28 cellular contexts compared by ENCODE assay signal in the genomic region with DNA sequence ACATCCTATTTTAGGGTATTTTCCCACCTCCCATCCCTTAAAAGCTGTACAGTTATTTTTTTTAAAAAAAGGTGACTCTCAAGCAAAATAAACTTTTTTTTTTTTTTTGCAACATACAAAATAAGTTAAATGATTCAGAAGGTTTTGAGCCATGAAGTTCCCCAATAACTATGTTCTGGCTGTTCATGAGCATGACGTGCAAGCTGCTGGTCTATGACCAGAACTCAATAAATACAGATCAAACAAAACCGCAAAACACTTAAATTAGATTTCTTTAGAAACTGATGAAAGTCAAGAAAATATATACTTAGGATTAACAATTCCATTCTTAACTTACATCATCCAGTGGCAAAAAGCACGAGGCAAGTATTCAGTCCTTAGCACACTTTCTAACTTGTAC.
"Had no signal": no experiment of that assay in that cellular context is flagged by ENCODE, and none has a peak within 500 bp of the region (broad histone marks: within the 10 kb centered on the region; RNA-seq: fewer than 3 reads in every experiment).

No MANE protein-coding gene starts in this region.

- H3K27me3 ChIP-seq: esophagus squamous epithelium, neural progenitor cell, ovary, spleen, stomach, thyroid gland, vagina had no signal

- H3K9ac ChIP-seq: neural progenitor cell had no signal

- ATAC-seq: effector memory CD8-positive, alpha-beta T cell; left lobe of liver; mucosa of descending colon; naive thymus-derived CD4-positive, alpha-beta T cell; psoas muscle; right cardiac atrium had no signal

- H3K4me1 ChIP-seq: neural progenitor cell, psoas muscle, stomach, vagina had no signal

- H3K4me3 ChIP-seq: esophagus squamous epithelium, lung, mucosa of descending colon, neural progenitor cell, ovary, psoas muscle, skin epidermis, spleen, stomach, thyroid gland, vagina had no signal

- FAIRE-seq: endometrium had no signal

- H3K36me3 Mint-ChIP-seq: neural progenitor cell had no signal

- H3K4me3 Mint-ChIP-seq: effector memory CD8-positive, alpha-beta T cell; mesothelial cell of epicardium; naive thymus-derived CD4-positive, alpha-beta T cell; nephron; neural progenitor cell had no signal

- H3K9me3 Mint-ChIP-seq: effector memory CD8-positive, alpha-beta T cell; mesothelial cell of epicardium; naive thymus-derived CD4-positive, alpha-beta T cell; nephron; neural progenitor cell had no signal

- H3K9me3 ChIP-seq: esophagus squamous epithelium, mucosa of descending colon, ovary, psoas muscle, spleen, stomach, thyroid gland, vagina had no signal

- H3K27ac Mint-ChIP-seq: effector memory CD8-positive, alpha-beta T cell; mesothelial cell of epicardium; naive thymus-derived CD4-positive, alpha-beta T cell; neural progenitor cell had no signal

- H3K4me1 Mint-ChIP-seq: naive thymus-derived CD4-positive, alpha-beta T cell; neural progenitor cell had no signal

- H3K36me3 ChIP-seq: ovary had no signal

- H3K27ac ChIP-seq: esophagus squamous epithelium, neural progenitor cell, ovary, psoas muscle, stomach, vagina had no signal

- H2AFZ ChIP-seq: neural progenitor cell had no signal

- DNase-seq: cortex of kidney; effector memory CD8-positive, alpha-beta T cell; erythroblast; esophagus squamous epithelium; foreskin melanocyte; head of caudate nucleus; mesenchymal stem cell; mucosa of descending colon; naive thymus-derived CD4-positive, alpha-beta T cell; nucleus accumbens; ovary; posterior cingulate gyrus; psoas muscle; right cardiac atrium; spleen; stimulated activated CD4-positive, alpha-beta T cell treated with anti-CD3 and anti-CD28 coated beads, Interleukin-4, amount 100 ng/mL, for 4 hours; stimulated activated naive CD4-positive, alpha-beta T cell; stomach; thyroid gland; trophoblast cell had no signal

- H3K27me3 Mint-ChIP-seq: effector memory CD8-positive, alpha-beta T cell had no signal

- H3K4me2 ChIP-seq: neural progenitor cell had no signal
